35 cellular contexts compared by ENCODE assay signal in genomic region chr5:1079486-1079885, GRCh38.
"Had no signal": no experiment of that assay in that cellular context is flagged by ENCODE, and none has a peak within 500 bp of the region (broad histone marks: within the 10 kb centered on the region; RNA-seq: fewer than 3 reads in every experiment).

No MANE protein-coding gene starts in this region.

- H3K4me3 ChIP-seq: MG63 had no signal

- DNase-seq: Karpas-422, Kasumi-1, MG63, MM.1S, MV-4-11, NCI-H1048, NCI-H1092, NCI-H1092 treated with DMSO at 0.1 percent for 48 hours, NCI-H1105, NCI-H1105 treated with DMSO at 0.1 percent for 48 hours, NCI-H1417, NCI-H1417 treated with DMSO at 0.1 percent for 48 hours, NCI-H1436, NCI-H1436 treated with DMSO at 0.1 percent for 48 hours, NCI-H146, NCI-H1694, NCI-H1694 treated with DMSO at 0.1 percent for 48 hours, NCI-H187, NCI-H187 treated with DMSO at 0.1 percent for 48 hours, NCI-H1930, NCI-H2029, NCI-H2029 treated with DMSO at 0.1 percent for 48 hours, NCI-H2081, NCI-H2081 treated with DMSO at 0.1 percent for 48 hours, NCI-H2107, NCI-H2171, NCI-H2171 treated with DMSO at 0.1 percent for 48 hours, NCI-H2227 treated with DMSO at 0.1 percent for 48 hours, NCI-H226, NCI-H345, NCI-H446, NCI-H446 treated with DMSO at 0.1 percent for 48 hours, NCI-H510A, NCI-H510A treated with DMSO at 0.1 percent for 48 hours had no signal

- H3K27ac ChIP-seq: KMS-11 had no signal

- H3K27me3 ChIP-seq: MG63 had no signal

- H3K9ac ChIP-seq: KMS-11 had no signal

- H3K9me3 ChIP-seq: MG63 had no signal

- H3K4me2 ChIP-seq: KMS-11 had no signal
